28 cellular contexts compared by ENCODE assay signal in genomic region chr13:109231853-109232252, GRCh38.
"Had no signal": no experiment of that assay in that cellular context is flagged by ENCODE, and none has a peak within 500 bp of the region (broad histone marks: within the 10 kb centered on the region; RNA-seq: fewer than 3 reads in every experiment).

No MANE protein-coding gene starts in this region.

- DNase-seq: cortex of kidney; dermis blood vessel endothelial cell; dorsolateral prefrontal cortex; effector CD4-positive, alpha-beta T cell; effector CD8-positive, alpha-beta T cell; effector memory CD4-positive, alpha-beta T cell; effector memory CD8-positive, alpha-beta T cell; endodermal cell; erythroblast; esophagus squamous epithelium; foreskin keratinocyte; foreskin melanocyte; gastrocnemius medialis; glutamatergic neuron; head of caudate nucleus; heart left ventricle; heart right ventricle; hippocampal formation had no signal

- H3K4me3 ChIP-seq: coronary artery, dorsolateral prefrontal cortex, esophagus muscularis mucosa, esophagus squamous epithelium, gastrocnemius medialis, gastroesophageal sphincter, heart left ventricle, heart right ventricle, hepatocyte had no signal

- H3K27me3 ChIP-seq: esophagus muscularis mucosa, esophagus squamous epithelium, foreskin keratinocyte, gastrocnemius medialis, gastroesophageal sphincter, heart left ventricle, heart right ventricle, hepatocyte had no signal

- H2AFZ ChIP-seq: hepatocyte had no signal

- FAIRE-seq: endometrium, endothelial cell of umbilical vein, frontal cortex had no signal

- H3K27me3 Mint-ChIP-seq: effector memory CD8-positive, alpha-beta T cell had no signal

- H3K36me3 ChIP-seq: esophagus muscularis mucosa, esophagus squamous epithelium, gastrocnemius medialis, gastroesophageal sphincter, heart left ventricle, heart right ventricle had no signal

- H3K27ac Mint-ChIP-seq: dendritic cell treated with granulocyte-macrophage colony-stimulating factor and Interleukin-4, amounts not matched to agents 40 ng/mL and 50 ng/mL, for 4 days; effector memory CD8-positive, alpha-beta T cell; endodermal cell had no signal

- H3K4me2 ChIP-seq: hepatocyte had no signal

- H3K27ac ChIP-seq: coronary artery, dorsolateral prefrontal cortex, epithelial cell of prostate, esophagus muscularis mucosa, esophagus squamous epithelium, foreskin keratinocyte, gastrocnemius medialis, gastroesophageal sphincter, heart left ventricle, heart right ventricle, hepatocyte had no signal

- H3K9me3 ChIP-seq: esophagus squamous epithelium, gastrocnemius medialis, gastroesophageal sphincter, heart left ventricle had no signal

- H3K4me1 ChIP-seq: esophagus muscularis mucosa, gastrocnemius medialis, gastroesophageal sphincter, heart left ventricle, heart right ventricle had no signal

- ATAC-seq: effector memory CD8-positive, alpha-beta T cell; esophagus mucosa; foreskin keratinocyte; gastrocnemius medialis; gastroesophageal sphincter; heart left ventricle; heart right ventricle had no signal

- H3K4me3 Mint-ChIP-seq: dendritic cell treated with granulocyte-macrophage colony-stimulating factor and Interleukin-4, amounts not matched to agents 40 ng/mL and 50 ng/mL, for 4 days; effector memory CD8-positive, alpha-beta T cell; endodermal cell had no signal
